Comparison of ENCODE assay signal across 21 cellular contexts in the genomic region with DNA sequence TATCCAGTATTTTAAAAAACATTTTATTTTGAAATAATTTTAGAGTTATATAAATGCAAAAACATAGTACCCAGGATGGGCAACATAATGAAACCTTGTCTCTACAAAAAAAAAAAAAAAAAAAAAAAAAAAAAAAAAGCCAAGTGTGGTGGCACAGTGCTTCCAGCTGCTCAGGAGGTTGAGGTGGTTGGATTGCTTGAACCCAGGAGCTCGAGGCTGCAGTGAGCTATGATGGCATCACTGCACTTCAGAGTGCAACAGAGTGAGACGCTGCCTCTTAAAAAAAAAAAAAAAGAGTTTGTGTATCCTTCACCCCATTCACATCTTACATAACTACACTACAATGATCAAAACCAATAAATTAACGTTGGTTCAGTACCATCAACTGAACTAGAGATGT.
DNase-seq lines count a peak whose midpoint lies in the region; ATAC-seq, FAIRE-seq and TF ChIP-seq lines count a peak whose summit lies in the region.
"Had no signal": no experiment of that assay in that cellular context is flagged by ENCODE, and none has a peak within 500 bp of the region (broad histone marks: within the 10 kb centered on the region; RNA-seq: fewer than 3 reads in every experiment).

No MANE protein-coding gene starts in this region.

- H2BK12ac ChIP-seq in H1 (ENCODE audit: low read depth, low read length): no peak overlapping the region

- no peaks in the 10 kb centered on the region for H3K23me2 ChIP-seq in H1 (ENCODE audit: low read depth, low read length)

- H3K36me3 Mint-ChIP-seq in activated CD4-positive, alpha-beta memory T cell treated with anti-CD3 and anti-CD28 coated beads for 36 hours: no peaks in the 10 kb centered on the region
- H3K36me3 Mint-ChIP-seq: CD8-positive, alpha-beta memory T cell; T-cell had no signal

- no peak for ATAC-seq in GM21515 (IDR thresholded peaks at IDR 0.05; ENCODE audit: unreplicated experiment)
- ATAC-seq: T-cell had no signal

- no peak for TF ChIP-seq RAD21 in H1 (IDR thresholded peaks at IDR 0.05 in 1 of 2, conservative IDR thresholded peaks at IDR 0.05 in 1 of 2; ENCODE audit: low read depth in 2 of 2, low read length in 2 of 2)

- no peak overlapping the region for H4K91ac ChIP-seq in H1 (replicated peaks; ENCODE audit: insufficient read length, low read length)

- peak overlapping the region; percentile 54 for H2BK120ac ChIP-seq in H1 (replicated peaks; ENCODE audit: low read depth, low read length)

- WGBS in H1 (ENCODE audit: extremely low coverage in 1 of 2, insufficient coverage in 1 of 2, insufficient read length in 1 of 2, insufficient replicate concordance in 2 of 2, low coverage in 1 of 2, low lambda C conversion rate in 2 of 2, missing lambda C conversion rate in 1 of 2), 2 experiments: 82% methylated on average over 3 of the region's 3 CpGs; no CpG with 5 or more reads in 1 of the 2 experiments

- H3K27ac ChIP-seq in H1 (ENCODE audit: low read depth, low read length): no peak overlapping the region
- H3K27ac ChIP-seq: C4-2B, Peyer's patch, SJCRH30 had no signal

- no peak overlapping the region for H3K56ac ChIP-seq in H1 (replicated peaks; ENCODE audit: insufficient read length, low read depth, low read length)

- H2BK15ac ChIP-seq in H1 (ENCODE audit: low read length): no peak overlapping the region

- H3K79me1 ChIP-seq in H1 (ENCODE audit: low read depth, low read length): no peaks in the 10 kb centered on the region

- POLR2A ChIA-PET in H1 (lab: Charles Lee; ENCODE audit: partially characterized antibody): no interaction called here
- POLR2A ChIA-PET in activated CD4-positive, alpha-beta memory T cell treated with anti-CD3 and anti-CD28 coated beads for 36 hours (lab: Charles Lee): no interaction called here

- no peak for TF ChIP-seq EP300 in H1 (IDR thresholded peaks at IDR 0.05; ENCODE audit: borderline replicate concordance in 1 of 2, low read depth in 2 of 2, low read length in 2 of 2)

- no peak overlapping the region for H3K27ac Mint-ChIP-seq in activated CD4-positive, alpha-beta memory T cell treated with anti-CD3 and anti-CD28 coated beads for 36 hours
- H3K27ac Mint-ChIP-seq: HFFc6, T-cell had no signal

- H4K8ac ChIP-seq in H1 (ENCODE audit: extremely low read depth, insufficient read depth, low read length): no peak overlapping the region

- intact Hi-C loops in activated CD4-positive, alpha-beta memory T cell treated with anti-CD3 and anti-CD28 coated beads for 36 hours (cut with micrococcal nuclease): no loop called here

- no peak overlapping the region for H3K23ac ChIP-seq in H1 (ENCODE audit: insufficient read length)

- no peak overlapping the region for H4K5ac ChIP-seq in H1 (ENCODE audit: insufficient read length, low read depth, low read length)

- no peak overlapping the region for H2BK20ac ChIP-seq in H1 (ENCODE audit: low read length)

- DNase-seq in NCI-H345 (lab: John Stamatoyannopoulos, UW): peak; percentile 1
- no peak for DNase-seq in NCI-H345 treated with DMSO at 0.1 percent for 48 hours (lab: John Stamatoyannopoulos, UW; ENCODE audit: unreplicated experiment)
- peak; percentile 11 to 27 for DNase-seq in NCI-H187 (lab: John Stamatoyannopoulos, UW)
- DNase-seq in H1 (ENCODE audit: low read depth in 1 of 2, low spot score in 2 of 2): no peak
- no peak for DNase-seq in activated CD4-positive, alpha-beta memory T cell treated with anti-CD3 and anti-CD28 coated beads for 36 hours
- no peak for DNase-seq in DMS153 (lab: John Stamatoyannopoulos, UW)
- DNase-seq: CD8-positive, alpha-beta memory T cell; HFFc6; Kasumi-1; NCI-H1092; NCI-H1436; NCI-H2081; NCI-H446; NCI-H526; Peyer's patch; SJCRH30; T-cell had no signal

- H2AK5ac ChIP-seq in H1 (ENCODE audit: low read depth, low read length): no peak overlapping the region

- H3K4ac ChIP-seq in H1 (replicated peaks; ENCODE audit: insufficient read length, low read depth, low read length): no peak overlapping the region

- H3K14ac ChIP-seq in H1 (ENCODE audit: insufficient read length): no peak overlapping the region

- H3K27me3 Mint-ChIP-seq in activated CD4-positive, alpha-beta memory T cell treated with anti-CD3 and anti-CD28 coated beads for 36 hours: no peaks in the 10 kb centered on the region
- H3K27me3 Mint-ChIP-seq: CD8-positive, alpha-beta memory T cell; T-cell had no signal

- CTCF ChIA-PET in H1 (lab: Charles Lee; ENCODE audit: partially characterized antibody): interaction anchor here (0.7 kb wide), 1 partner anchor 1464 kb away, joined by 3 read pairs; no protein-coding TSS in a partner anchor
- CTCF ChIA-PET in activated CD4-positive, alpha-beta memory T cell treated with anti-CD3 and anti-CD28 coated beads for 36 hours (lab: Charles Lee): no interaction called here

- H2BK5ac ChIP-seq in H1 (ENCODE audit: low read depth, low read length): no peak overlapping the region

- H3K4me2 ChIP-seq in H1 (ENCODE audit: insufficient read depth in 1 of 2, low read depth in 2 of 2, low read length in 2 of 2): no peak overlapping the region

- H3K4me1 Mint-ChIP-seq in activated CD4-positive, alpha-beta memory T cell treated with anti-CD3 and anti-CD28 coated beads for 36 hours (ENCODE audit: low read depth): no peaks in the 10 kb centered on the region
- H3K4me1 Mint-ChIP-seq: CD8-positive, alpha-beta memory T cell had no signal

- H3K27me3 ChIP-seq in H1 (replicated peaks in 1 of 4; ENCODE audit: control insufficient read depth in 3 of 4, extremely low read depth in 1 of 4, insufficient read depth in 3 of 4, low read length in 3 of 4): no peaks in the 10 kb centered on the region
- H3K27me3 ChIP-seq: Peyer's patch, SJCRH30 had no signal

- no peaks in the 10 kb centered on the region; a peak in 1 of 4 replicates for H3K9me3 ChIP-seq in H1 (ENCODE audit: insufficient read depth in 2 of 2, low read depth in 1 of 2, low read length in 1 of 2)
- H3K9me3 ChIP-seq: Peyer's patch, SJCRH30 had no signal

- no peak overlapping the region for H2AFZ ChIP-seq in H1 (ENCODE audit: low read length)

- no peak overlapping the region for H3K4me3 Mint-ChIP-seq in activated CD4-positive, alpha-beta memory T cell treated with anti-CD3 and anti-CD28 coated beads for 36 hours
- H3K4me3 Mint-ChIP-seq: CD8-positive, alpha-beta memory T cell; HFFc6; T-cell had no signal

- no peaks in the 10 kb centered on the region for H4K20me1 ChIP-seq in H1 (replicated peaks in 1 of 2; ENCODE audit: control insufficient read depth in 1 of 2, insufficient read depth in 2 of 2, low read length in 2 of 2)

- H3K36me3 ChIP-seq in H1 (ENCODE audit: control insufficient read depth in 2 of 4, insufficient read depth in 4 of 4, low read length in 3 of 4): no peaks in the 10 kb centered on the region
- H3K36me3 ChIP-seq: Peyer's patch, SJCRH30 had no signal

- no peak for FAIRE-seq in H1 (lab: Jason Lieb, UNC)
- FAIRE-seq: GM12891, H54 had no signal

- no peak overlapping the region for H3K4me3 ChIP-seq in H1 (ENCODE audit: extremely low read depth in 1 of 4, insufficient read depth in 2 of 4, low read depth in 3 of 4, low read length in 4 of 4)
- H3K4me3 ChIP-seq: Peyer's patch, SJCRH30 had no signal

- TF ChIP-seq CTCF in H1 (IDR thresholded peaks at IDR 0.05; ENCODE audit: control extremely low read depth in 1 of 3, insufficient read depth in 1 of 3, low read depth in 1 of 3, low read length in 3 of 3): no peak

- TF ChIP-seq POLR2A in H1 (IDR thresholded peaks at IDR 0.05; ENCODE audit: control extremely low read depth in 1 of 2, low read depth in 2 of 2, low read length in 2 of 2): no peak

- H3K4me1 ChIP-seq in H1 (replicated peaks in 1 of 4; ENCODE audit: control insufficient read depth in 3 of 4, insufficient read depth in 4 of 4, low read length in 3 of 4): no peaks in the 10 kb centered on the region
- H3K4me1 ChIP-seq: Peyer's patch, SJCRH30 had no signal

- no peaks in the 10 kb centered on the region for H3K79me2 ChIP-seq in H1 (ENCODE audit: control insufficient read depth in 1 of 2, insufficient read depth in 2 of 2, low read length in 2 of 2)

- H3K9ac ChIP-seq in H1 (replicated peaks in 1 of 4; ENCODE audit: extremely low read depth in 1 of 4, low read depth in 3 of 4, low read length in 3 of 4): no peak overlapping the region

- H3K9me3 Mint-ChIP-seq in activated CD4-positive, alpha-beta memory T cell treated with anti-CD3 and anti-CD28 coated beads for 36 hours: no peaks in the 10 kb centered on the region
- H3K9me3 Mint-ChIP-seq: CD8-positive, alpha-beta memory T cell; HFFc6; T-cell had no signal

- no peak overlapping the region for H3K18ac ChIP-seq in H1 (ENCODE audit: extremely low read depth, low read length)

TF ChIP-seq in H1, 55 proteins besides CTCF, POLR2A, EP300 and RAD21 (continues in another document):
- TF ChIP-seq KDM4A (IDR thresholded peaks at IDR 0.05; ENCODE audit: low read depth, low read length, severe bottlenecking): no peak
- TF ChIP-seq CREB1 (IDR thresholded peaks at IDR 0.05): no peak
- TF ChIP-seq KDM1A (IDR thresholded peaks at IDR 0.05; ENCODE audit: borderline replicate concordance, low read length): no peak
- no peak for TF ChIP-seq KDM5A (IDR thresholded peaks at IDR 0.05; ENCODE audit: low read length)
- TF ChIP-seq, protein P1, sequence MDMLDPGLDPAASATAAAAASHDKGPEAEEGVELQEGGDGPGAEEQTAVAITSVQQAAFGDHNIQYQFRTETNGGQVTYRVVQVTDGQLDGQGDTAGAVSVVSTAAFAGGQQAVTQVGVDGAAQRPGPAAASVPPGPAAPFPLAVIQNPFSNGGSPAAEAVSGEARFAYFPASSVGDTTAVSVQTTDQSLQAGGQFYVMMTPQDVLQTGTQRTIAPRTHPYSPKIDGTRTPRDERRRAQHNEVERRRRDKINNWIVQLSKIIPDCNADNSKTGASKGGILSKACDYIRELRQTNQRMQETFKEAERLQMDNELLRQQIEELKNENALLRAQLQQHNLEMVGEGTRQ (IDR thresholded peaks at IDR 0.05; ENCODE audit: low read length): no peak
- no peak for TF ChIP-seq BCL11A (IDR thresholded peaks at IDR 0.05; ENCODE audit: low read depth in 2 of 2, low read length in 2 of 2)
- no peak for TF ChIP-seq RFX5 (IDR thresholded peaks at IDR 0.05; ENCODE audit: borderline replicate concordance, low read depth, low read length)
- no peak for TF ChIP-seq RXRA (IDR thresholded peaks at IDR 0.05; ENCODE audit: insufficient read depth, low read depth, low read length)
- TF ChIP-seq YY1 (IDR thresholded peaks at IDR 0.05; ENCODE audit: low read depth, low read length): no peak
- TF ChIP-seq SP1 (IDR thresholded peaks at IDR 0.05; ENCODE audit: low read depth, low read length): no peak
- TF ChIP-seq HDAC6 (IDR thresholded peaks at IDR 0.05; ENCODE audit: low read depth, low read length): no peak
- TF ChIP-seq TAF7 (optimal IDR thresholded peaks at IDR 0.05; ENCODE audit: borderline replicate concordance, low read depth, low read length): no peak
- TF ChIP-seq, protein P2, sequence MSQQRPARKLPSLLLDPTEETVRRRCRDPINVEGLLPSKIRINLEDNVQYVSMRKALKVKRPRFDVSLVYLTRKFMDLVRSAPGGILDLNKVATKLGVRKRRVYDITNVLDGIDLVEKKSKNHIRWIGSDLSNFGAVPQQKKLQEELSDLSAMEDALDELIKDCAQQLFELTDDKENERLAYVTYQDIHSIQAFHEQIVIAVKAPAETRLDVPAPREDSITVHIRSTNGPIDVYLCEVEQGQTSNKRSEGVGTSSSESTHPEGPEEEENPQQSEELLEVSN (IDR thresholded peaks at IDR 0.05): no peak
- no peak for TF ChIP-seq TAF1 (IDR thresholded peaks at IDR 0.05; ENCODE audit: low read depth, low read length)

Comparison
In these comparisons a context has a peak if more than half of its experiments do, and no peak if none do; other contexts are left out.
1. DNase-seq: peak in NCI-H345 (single experiment) and NCI-H187 (2 of 2); none in NCI-H345 treated with DMSO at 0.1 percent for 48 hours (single experiment), H1 (0 of 2), activated CD4-positive, alpha-beta memory T cell treated with anti-CD3 and anti-CD28 coated beads for 36 hours (single experiment) and DMS153 (single experiment).